In genomic region chr11:130782361-130783221, GRCh38 we compare ENCODE assay signal across 10 cellular contexts.
DNase-seq lines count a peak whose midpoint lies in the region; FAIRE-seq and TF ChIP-seq lines count a peak whose summit lies in the region.
"Had no signal": no experiment of that assay in that cellular context is flagged by ENCODE, and none has a peak within 500 bp of the region (broad histone marks: within the 10 kb centered on the region; RNA-seq: fewer than 3 reads in every experiment).

No MANE protein-coding gene starts in this region.

- no peaks in the 10 kb centered on the region for H3K79me2 ChIP-seq in keratinocyte (ENCODE audit: control insufficient read depth, insufficient read depth, low read length)

- H2AFZ ChIP-seq in keratinocyte (ENCODE audit: control insufficient read depth, low read length): no peak overlapping the region

- H3K36me3 ChIP-seq in bronchial epithelial cell (ENCODE audit: control insufficient read depth, insufficient read depth, low read length) (no peaks in the 10 kb centered on the region), keratinocyte (ENCODE audit: control insufficient read depth in 2 of 2, extremely low read depth in 1 of 2, insufficient read depth in 2 of 2, low read length in 2 of 2) (no peaks in the 10 kb centered on the region), skeletal muscle tissue (ENCODE audit: control insufficient read depth in 3 of 3, insufficient read depth in 3 of 3, low read length in 3 of 3) (no peaks in the 10 kb centered on the region)

- FAIRE-seq in bronchial epithelial cell (lab: Jason Lieb, UNC) (no peak), keratinocyte (lab: Jason Lieb, UNC) (peak; percentile 32)

- no peaks in the 10 kb centered on the region for H3K27me3 ChIP-seq in bronchial epithelial cell (ENCODE audit: control insufficient read depth, insufficient read depth, low read length)
- no peaks in the 10 kb centered on the region for H3K27me3 ChIP-seq in keratinocyte (ENCODE audit: control insufficient read depth, extremely low read depth, insufficient read depth, low read length)
- H3K27me3 ChIP-seq in skeletal muscle tissue (ENCODE audit: control insufficient read depth in 3 of 3, insufficient read depth in 3 of 3, low read length in 3 of 3): no peaks in the 10 kb centered on the region

- H3K9me3 ChIP-seq in keratinocyte (ENCODE audit: control insufficient read depth, low read depth, low read length) (no peaks in the 10 kb centered on the region), skeletal muscle tissue (ENCODE audit: control insufficient read depth in 3 of 3, low read length in 3 of 3) (no peaks in the 10 kb centered on the region)

- no peaks in the 10 kb centered on the region for H4K20me1 ChIP-seq in keratinocyte (ENCODE audit: control insufficient read depth, extremely low read depth, insufficient read depth, low read length)

- TF ChIP-seq CTCF in bronchial epithelial cell (IDR thresholded peaks at IDR 0.05; ENCODE audit: insufficient read depth, low read length, severe bottlenecking): no peak
- TF ChIP-seq CTCF in keratinocyte (optimal IDR thresholded peaks at IDR 0.05 in 1 of 3, IDR thresholded peaks at IDR 0.05 in 1 of 3, conservative IDR thresholded peaks at IDR 0.05 in 1 of 3; ENCODE audit: extremely low read depth in 1 of 3, insufficient read depth in 2 of 3, low read length in 3 of 3): no peak

- dilution Hi-C loops in keratinocyte (cut with MboI; ENCODE audit: extremely low pct_ligation_motif_present, low sequenced_read_pairs): no loop called here

- peak overlapping the region; percentile 41 for H3K4me2 ChIP-seq in keratinocyte (ENCODE audit: control insufficient read depth, extremely low read depth, insufficient read depth, low read depth, low read length)

- H3K9ac ChIP-seq in keratinocyte (ENCODE audit: control insufficient read depth, extremely low read depth, insufficient read depth, low read length): no peak overlapping the region
- H3K9ac ChIP-seq in skeletal muscle tissue (ENCODE audit: low read depth in 1 of 3, low read length in 3 of 3): no peak overlapping the region

- H3K4me1 ChIP-seq in keratinocyte (ENCODE audit: control insufficient read depth, extremely low read depth, insufficient read depth, low read length) (peaks cover 36% of the 10 kb centered on the region), skeletal muscle tissue (ENCODE audit: control insufficient read depth in 3 of 3, insufficient read depth in 3 of 3, low read length in 3 of 3) (peaks cover 4 to 10% (median 9%) of the 10 kb centered on the region in 3 donors)

- H3K4me3 ChIP-seq in bronchial epithelial cell (ENCODE audit: low read depth, low read length): no peak overlapping the region
- H3K4me3 ChIP-seq in keratinocyte (ENCODE audit: control insufficient read depth in 2 of 3, extremely low read depth in 1 of 3, insufficient read depth in 2 of 3, low read depth in 1 of 3, low read length in 3 of 3): no peak overlapping the region
- no peak overlapping the region for H3K4me3 ChIP-seq in skeletal muscle tissue (ENCODE audit: low read length in 3 of 3)

- no peak for TF ChIP-seq POLR2A in erythroblast (IDR thresholded peaks at IDR 0.05; ENCODE audit: low read length)

- peak overlapping the region; percentile 5 for H3K27ac ChIP-seq in keratinocyte (ENCODE audit: control insufficient read depth, insufficient read depth, low read length)
- H3K27ac ChIP-seq in skeletal muscle tissue (ENCODE audit: low read depth, low read length): peak overlapping the region; percentile 43

- H3K9me1 ChIP-seq in keratinocyte (ENCODE audit: control insufficient read depth, extremely low read depth, insufficient read depth, low read length): no peaks in the 10 kb centered on the region

- DNase-seq in HS-5 (ENCODE audit: low read depth) (peak; percentile 32), bronchial epithelial cell (ENCODE audit: low read depth) (peak; percentile 24), keratinocyte (ENCODE audit: low read depth, low spot score) (no peak), AML-193 (lab: John Stamatoyannopoulos, UW) (no peak), erythroblast (lab: John Stamatoyannopoulos, UW) (no peak)
- DNase-seq in stimulated activated CD4-positive, alpha-beta T cell treated with anti-CD3 and anti-CD28 coated beads, Interleukin-2, amount 100 ng/mL, for 48 hours: no peak
- no peak for DNase-seq in activated CD4-positive, CD25-positive, alpha-beta regulatory T cell (lab: John Stamatoyannopoulos, UW)
- DNase-seq: activated T-cell treated with anti-CD3 and anti-CD28 coated beads, Interleukin-2, amount 50 U/mL, for 72 hours; NCI-H510A had no signal

Comparison
In these comparisons a context has a peak if more than half of its experiments do, and no peak if none do; other contexts are left out.
1. DNase-seq: peak in HS-5 (single experiment) and bronchial epithelial cell (single experiment); none in keratinocyte (single experiment), AML-193 (0 of 2), erythroblast (0 of 2), stimulated activated CD4-positive, alpha-beta T cell treated with anti-CD3 and anti-CD28 coated beads, Interleukin-2, amount 100 ng/mL, for 48 hours (0 of 2) and activated CD4-positive, CD25-positive, alpha-beta regulatory T cell (0 of 4).